ENCODE assay signal across 9 cellular contexts in the genomic region with DNA sequence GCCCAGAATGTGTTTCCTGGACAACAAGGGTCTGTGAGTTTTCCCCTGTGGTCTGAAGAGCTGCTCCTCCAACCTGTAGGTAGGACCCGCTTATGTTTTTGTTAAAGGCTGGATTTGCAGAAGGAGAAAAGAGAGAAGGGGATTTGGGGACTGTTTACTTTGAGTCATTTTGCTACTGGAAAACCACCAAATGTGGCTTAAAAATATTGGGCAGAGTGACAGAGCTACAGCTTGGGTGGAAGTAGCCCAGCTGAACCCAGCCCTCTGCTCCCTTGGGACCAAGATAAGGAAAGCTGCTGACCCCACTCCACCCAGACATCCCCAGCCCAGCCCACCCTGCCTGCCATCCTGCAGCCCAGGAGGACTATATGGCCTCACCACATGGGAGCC. TPM values are rescaled to one million over a fixed set of nuclear protein-coding genes. Genes with fewer than 3 reads are reported as not detected.
DNase-seq lines count a peak whose midpoint lies in the region; ATAC-seq and TF ChIP-seq lines count a peak whose summit lies in the region.
"Had no signal": no experiment of that assay in that cellular context is flagged by ENCODE, and none has a peak within 500 bp of the region (broad histone marks: within the 10 kb centered on the region; RNA-seq: fewer than 3 reads in every experiment).

No MANE protein-coding gene starts in this region.

- H3K4me3 ChIP-seq in suprapubic skin, result peak overlapping the region; percentile 20

- peak; percentile 58 for ATAC-seq in GM19351 (IDR thresholded peaks at IDR 0.05; ENCODE audit: unreplicated experiment)

- WGBS in suprapubic skin, result 33% methylated on average over 1 of the region's 1 CpG

- H3K9me3 Mint-ChIP-seq in immature natural killer cell, result no peaks in the 10 kb centered on the region
- H3K9me3 Mint-ChIP-seq: central memory CD8-positive, alpha-beta T cell had no signal

- TF ChIP-seq POLR2A in suprapubic skin (IDR thresholded peaks at IDR 0.05), result no peak

- TF ChIP-seq CTCF in suprapubic skin (IDR thresholded peaks at IDR 0.05), result no peak

- H3K27me3 ChIP-seq in suprapubic skin, result no peaks in the 10 kb centered on the region

- no peaks in the 10 kb centered on the region for H3K36me3 Mint-ChIP-seq in immature natural killer cell

- H3K27ac Mint-ChIP-seq in immature natural killer cell, result peak overlapping the region in 4 of 6 donors; percentile 38 to 62 (median 50)

- no peaks in the 10 kb centered on the region for H3K36me3 ChIP-seq in suprapubic skin

- H3K4me1 Mint-ChIP-seq in immature natural killer cell, result peaks cover 14 to 19% of the 10 kb centered on the region in 2 donors
- H3K4me1 Mint-ChIP-seq: central memory CD8-positive, alpha-beta T cell had no signal

- H3K27ac ChIP-seq in suprapubic skin, result peak overlapping the region; percentile 66

- DNase-seq in RPMI7951 (ENCODE audit: low read depth), result peak; percentile 63
- no peak for DNase-seq in immature natural killer cell
- no peak for DNase-seq in suprapubic skin (ENCODE audit: low spot score in 2 of 2)
- DNase-seq in GDM1 (lab: John Stamatoyannopoulos, UW), result no peak
- DNase-seq in NCI-H1436 (lab: John Stamatoyannopoulos, UW), result no peak
- no peak for DNase-seq in GOT3 (lab: John Stamatoyannopoulos, UW)
- DNase-seq: NCI-H2081 had no signal

- no peak for TF ChIP-seq EP300 in suprapubic skin (IDR thresholded peaks at IDR 0.05)

- no peaks in the 10 kb centered on the region for H3K9me3 ChIP-seq in suprapubic skin

- H3K27me3 Mint-ChIP-seq in immature natural killer cell (ENCODE audit: low read depth in 3 of 3), result peaks cover 0 to 7% (median 5%) of the 10 kb centered on the region in 3 donors

- H3K4me3 Mint-ChIP-seq in immature natural killer cell, result peak overlapping the region; percentile 64 to 87 (median 74)
- H3K4me3 Mint-ChIP-seq: central memory CD8-positive, alpha-beta T cell had no signal

- H3K4me1 ChIP-seq in suprapubic skin, result peaks cover 34% of the 10 kb centered on the region

RNA-seq across cellular contexts. Expression of a gene that starts 40.0 kb away (rescaled TPM):
- total RNA-seq in RPMI7951 (2014; rRNA removed; shearing (Covaris generic)), result 39.2 and 44.5 TPM in 2 replicates
- under 1 TPM in 2 of 3 donors, not detected in 1; 0.19 to 0.27 TPM for polyA plus RNA-seq in immature natural killer cell
- total RNA-seq in suprapubic skin, result 100 to 1,000 TPM in 1 of 4 donors, 10 to 100 TPM in 3; 74.6 to 100 (median 78.5) TPM
